ENCODE assay signal across 12 cellular contexts in genomic region chr1:41423511-41424191, GRCh38.
DNase-seq lines count a peak whose midpoint lies in the region; ATAC-seq and TF ChIP-seq lines count a peak whose summit lies in the region.
"Had no signal": no experiment of that assay in that cellular context is flagged by ENCODE, and none has a peak within 500 bp of the region (broad histone marks: within the 10 kb centered on the region; RNA-seq: fewer than 3 reads in every experiment).

No MANE protein-coding gene starts in this region.

- H3K27me3 ChIP-seq in IMR-90 (ENCODE audit: control insufficient read depth, insufficient read depth, low read length) = peaks cover 4% of the 10 kb centered on the region; the same call in 1 of the 2 replicates

- no peaks in the 10 kb centered on the region for H3K9me3 ChIP-seq in IMR-90 (ENCODE audit: control insufficient read depth, insufficient read depth, low read length)
- H3K9me3 ChIP-seq: Caco-2 had no signal

- H2AK5ac ChIP-seq in IMR-90 (ENCODE audit: low read depth, low read length) = no peak overlapping the region

- BruUV-seq in IMR-90 (replicated peaks; lab: Mats Ljungman, UMichigan) = no TSS peak

- H3K18ac ChIP-seq in IMR-90 (ENCODE audit: low read depth, low read length) = no peak overlapping the region

- H2AK9ac ChIP-seq in IMR-90 (replicated peaks; ENCODE audit: low read depth, low read length, poor library complexity) = no peak overlapping the region

- peaks cover 25% of the 10 kb centered on the region for H3K4me1 Mint-ChIP-seq in nephron progenitor cell
- H3K4me1 Mint-ChIP-seq in activated CD4-positive, alpha-beta memory T cell treated with anti-CD3 and anti-CD28 coated beads for 36 hours (ENCODE audit: low read depth) = no peaks in the 10 kb centered on the region

- H4K8ac ChIP-seq in IMR-90 (ENCODE audit: low read depth in 2 of 2, low read length in 2 of 2) = no peak overlapping the region

- no peak overlapping the region for H3K4me3 ChIP-seq in IMR-90 (ENCODE audit: insufficient read depth, low read depth, low read length)
- H3K4me3 ChIP-seq in epithelial cell of proximal tubule (ENCODE audit: low read depth, low read length) = no peak overlapping the region

- in situ Hi-C loops in IMR-90 (cut with MboI; ENCODE audit: low sequenced_read_pairs) = loop anchor here (25.0 kb wide), 1 partner anchor 386 kb away; no protein-coding TSS in a partner anchor

- H2BK15ac ChIP-seq in IMR-90 (ENCODE audit: low read depth, low read length) = no peak overlapping the region

- no peak for TF ChIP-seq RAD21 in IMR-90 (IDR thresholded peaks at IDR 0.05; ENCODE audit: low read length)

- WGBS in IMR-90 (ENCODE audit: extremely low coverage in 2 of 2, insufficient read length in 1 of 2), 2 experiments = 39% methylated on average over 15 of the region's 38 CpGs; no CpG with 5 or more reads in 1 of the 2 experiments

- H3K36me3 ChIP-seq in IMR-90 (ENCODE audit: control insufficient read depth, insufficient read depth, low read length) = no peaks in the 10 kb centered on the region

- CTCF ChIA-PET in IMR-90 (lab: Yijun Ruan, JAX) = interaction anchor here (0.5 kb wide), 1 partner anchor 95 kb away, joined by 9 read pairs; no protein-coding TSS in a partner anchor
- CTCF ChIA-PET in activated CD4-positive, alpha-beta memory T cell treated with anti-CD3 and anti-CD28 coated beads for 36 hours (lab: Charles Lee) = interaction anchor here (0.7 to 1.4 kb wide), 4 partner anchors 20 to 141 kb away, joined by 3 to 4 read pairs (median 3); no protein-coding TSS in a partner anchor

- no peaks in the 10 kb centered on the region for H3K79me1 ChIP-seq in IMR-90 (ENCODE audit: low read depth in 1 of 2, low read length in 2 of 2)

- H2BK120ac ChIP-seq in IMR-90 (ENCODE audit: low read depth, low read length) = no peak overlapping the region

- H3K36me3 Mint-ChIP-seq in nephron progenitor cell (ENCODE audit: low read depth) = no peaks in the 10 kb centered on the region
- no peaks in the 10 kb centered on the region for H3K36me3 Mint-ChIP-seq in activated CD4-positive, alpha-beta memory T cell treated with anti-CD3 and anti-CD28 coated beads for 36 hours
- H3K36me3 Mint-ChIP-seq: naive thymus-derived CD4-positive, alpha-beta T cell had no signal

- no peak overlapping the region for H2BK20ac ChIP-seq in IMR-90 (ENCODE audit: low read depth, low read length)

- H4K20me1 ChIP-seq in IMR-90 (ENCODE audit: insufficient read depth, low read length) = no peaks in the 10 kb centered on the region; the same call in 1 of the 2 replicates

- no peak overlapping the region for H4K91ac ChIP-seq in IMR-90 (ENCODE audit: insufficient read depth, low read depth, low read length)

- H3K23ac ChIP-seq in IMR-90 (ENCODE audit: low read depth, low read length) = no peak overlapping the region

- H3K4me2 ChIP-seq in IMR-90 (ENCODE audit: low read depth, low read length) = no peak overlapping the region

- DNase-seq in D341Med (ENCODE audit: low spot score) (peak; percentile 57), IMR-90 (no peak), epithelial cell of proximal tubule (ENCODE audit: low read depth) (no peak), nephron progenitor cell (peak; percentile 51), SK-N-DZ (ENCODE audit: low spot score) (no peak), caudate nucleus (lab: John Stamatoyannopoulos, UW) (no peak), GM03348 (ENCODE audit: low spot score) (no peak)
- DNase-seq in activated CD4-positive, alpha-beta memory T cell treated with anti-CD3 and anti-CD28 coated beads for 36 hours = no peak
- DNase-seq: central memory CD4-positive, alpha-beta T cell; naive thymus-derived CD4-positive, alpha-beta T cell; stimulated activated CD4-positive, alpha-beta T cell treated with anti-CD3 and anti-CD28 coated beads, Interleukin-4, amount 100 ng/mL, for 4 hours had no signal

- no peak overlapping the region for H3K14ac ChIP-seq in IMR-90 (replicated peaks; ENCODE audit: low read depth, low read length)

- POLR2A ChIA-PET in IMR-90 (lab: Charles Lee; ENCODE audit: unreplicated experiment) = no interaction called here
- POLR2A ChIA-PET in activated CD4-positive, alpha-beta memory T cell treated with anti-CD3 and anti-CD28 coated beads for 36 hours (lab: Charles Lee) = no interaction called here

- no peak for ATAC-seq in IMR-90 (ENCODE audit: low read depth)
- ATAC-seq: naive thymus-derived CD4-positive, alpha-beta T cell had no signal

- H2BK5ac ChIP-seq in IMR-90 (ENCODE audit: low read depth, low read length, poor library complexity, severe bottlenecking) = no peak overlapping the region

- H3K9ac ChIP-seq in IMR-90 (ENCODE audit: low read depth, low read length) = no peak overlapping the region

- peaks cover 8% of the 10 kb centered on the region; the same call in 1 of the 2 replicates for H3K9me1 ChIP-seq in IMR-90 (ENCODE audit: insufficient read depth, low read length)

- H3K27ac ChIP-seq in IMR-90 (ENCODE audit: insufficient read depth, low read length) (no peak overlapping the region), caudate nucleus (ENCODE audit: low read depth, low read length) (no peak overlapping the region)

- TF ChIP-seq POLR2A in IMR-90 (IDR thresholded peaks at IDR 0.05; ENCODE audit: low read depth, low read length) = no peak

- peaks cover 11% of the 10 kb centered on the region for H3K27me3 Mint-ChIP-seq in nephron progenitor cell (ENCODE audit: low read depth, poor library complexity)
- peaks cover 6% of the 10 kb centered on the region for H3K27me3 Mint-ChIP-seq in activated CD4-positive, alpha-beta memory T cell treated with anti-CD3 and anti-CD28 coated beads for 36 hours

- no peak overlapping the region for H3K4me3 Mint-ChIP-seq in nephron progenitor cell
- H3K4me3 Mint-ChIP-seq in activated CD4-positive, alpha-beta memory T cell treated with anti-CD3 and anti-CD28 coated beads for 36 hours = no peak overlapping the region
- H3K4me3 Mint-ChIP-seq: naive thymus-derived CD4-positive, alpha-beta T cell had no signal

- dilution Hi-C loops in IMR-90 (cut with HindIII; ENCODE audit: low sequenced_read_pairs, unreplicated experiment) = no loop called here

- H3K27ac Mint-ChIP-seq in nephron progenitor cell = no peak overlapping the region
- H3K27ac Mint-ChIP-seq in activated CD4-positive, alpha-beta memory T cell treated with anti-CD3 and anti-CD28 coated beads for 36 hours = no peak overlapping the region
- H3K27ac Mint-ChIP-seq: naive thymus-derived CD4-positive, alpha-beta T cell had no signal

- intact Hi-C loops in IMR-90 (cut with micrococcal nuclease) = no loop called here
- intact Hi-C loops in activated CD4-positive, alpha-beta memory T cell treated with anti-CD3 and anti-CD28 coated beads for 36 hours (cut with micrococcal nuclease) = no loop called here

- H3K9me3 Mint-ChIP-seq in nephron progenitor cell = no peaks in the 10 kb centered on the region
- no peaks in the 10 kb centered on the region for H3K9me3 Mint-ChIP-seq in activated CD4-positive, alpha-beta memory T cell treated with anti-CD3 and anti-CD28 coated beads for 36 hours
- H3K9me3 Mint-ChIP-seq: naive thymus-derived CD4-positive, alpha-beta T cell had no signal

- peaks cover under 1% of the 10 kb centered on the region; the same call in 1 of the 2 replicates for H3K4me1 ChIP-seq in IMR-90 (ENCODE audit: control insufficient read depth, insufficient read depth, low read length)
- H3K4me1 ChIP-seq: Caco-2 had no signal

- peak overlapping the region; percentile 51 for H2AFZ ChIP-seq in IMR-90 (replicated peaks; ENCODE audit: low read length, poor library complexity)

- no peak for TF ChIP-seq CTCF in IMR-90 (conservative IDR thresholded peaks at IDR 0.05; ENCODE audit: low read depth, low read length)
- TF ChIP-seq CTCF in epithelial cell of proximal tubule (conservative IDR thresholded peaks at IDR 0.05; ENCODE audit: low read depth, low read length) = peak; percentile 50
- TF ChIP-seq CTCF in nephron progenitor cell (IDR thresholded peaks at IDR 0.05) = peak; percentile 37

- no peak overlapping the region for H3K4ac ChIP-seq in IMR-90 (ENCODE audit: low read depth, low read length)

- no peak overlapping the region for H3K56ac ChIP-seq in IMR-90 (ENCODE audit: extremely low read depth, insufficient read depth, low read length)

- no peak overlapping the region for H4K5ac ChIP-seq in IMR-90 (ENCODE audit: low read depth, low read length)

TF ChIP-seq in IMR-90, 13 proteins besides CTCF, POLR2A, EP300 and RAD21:
- TF ChIP-seq BHLHE40 (IDR thresholded peaks at IDR 0.05; ENCODE audit: low read depth, low read length) (no peak), RCOR1 (IDR thresholded peaks at IDR 0.05; ENCODE audit: insufficient replicate concordance, low read length) (no peak), ELK1 (IDR thresholded peaks at IDR 0.05; ENCODE audit: borderline replicate concordance, low read depth, low read length) (no peak), FOS (IDR thresholded peaks at IDR 0.05; ENCODE audit: low read depth, low read length) (no peak), MAFK (IDR thresholded peaks at IDR 0.05; ENCODE audit: low read depth, low read length) (no peak), MAZ (IDR thresholded peaks at IDR 0.05; ENCODE audit: borderline replicate concordance, low read depth, low read length) (no peak), MXI1 (IDR thresholded peaks at IDR 0.05; ENCODE audit: borderline replicate concordance, low read depth, low read length) (no peak), CEBPB (IDR thresholded peaks at IDR 0.05; ENCODE audit: low read depth, low read length) (no peak), USF2 (IDR thresholded peaks at IDR 0.05; ENCODE audit: low read depth, low read length) (no peak), NFE2L2 (IDR thresholded peaks at IDR 0.05; ENCODE audit: low read depth, low read length) (no peak), CHD1 (IDR thresholded peaks at IDR 0.05; ENCODE audit: low read depth, low read length) (no peak), SMC3 (IDR thresholded peaks at IDR 0.05; ENCODE audit: low read depth, low read length) (no peak), RFX5 (IDR thresholded peaks at IDR 0.05; ENCODE audit: low read depth, low read length) (no peak)

Comparison
In these comparisons a context has a peak if more than half of its experiments do, and no peak if none do; other contexts are left out.
1. DNase-seq: peak in D341Med (single experiment) and nephron progenitor cell (single experiment); none in IMR-90 (single experiment), epithelial cell of proximal tubule (single experiment), activated CD4-positive, alpha-beta memory T cell treated with anti-CD3 and anti-CD28 coated beads for 36 hours (single experiment), SK-N-DZ (single experiment), caudate nucleus (0 of 61) and GM03348 (single experiment).